Comparison of ENCODE assay signal across 4 cellular contexts in the genomic region with DNA sequence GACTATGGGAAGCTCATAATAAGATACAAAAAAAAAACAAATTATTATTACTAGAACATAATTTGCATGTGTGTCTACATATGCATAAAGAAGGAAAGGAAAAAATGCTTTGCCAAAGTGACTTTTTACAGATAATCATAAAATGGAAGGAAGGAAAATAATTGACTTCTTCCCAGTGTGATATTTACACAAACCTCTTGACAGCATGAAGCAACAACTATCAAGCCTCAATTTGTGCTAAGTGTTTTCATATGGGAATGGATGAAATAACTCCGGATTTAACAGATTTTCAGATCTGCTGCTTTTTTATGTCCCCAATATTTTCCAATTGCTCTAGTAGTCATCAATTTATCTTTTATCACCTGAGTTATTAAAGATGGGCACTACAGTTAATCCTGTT.
"Had no signal": no experiment of that assay in that cellular context is flagged by ENCODE, and none has a peak within 500 bp of the region (broad histone marks: within the 10 kb centered on the region; RNA-seq: fewer than 3 reads in every experiment).

No MANE protein-coding gene starts in this region.

- DNase-seq: H9, HCEC 1CT, IMR-90 had no signal

- H3K4me3 ChIP-seq: GM23338 had no signal

- H3K4me2 ChIP-seq: GM23338 had no signal

- H2AFZ ChIP-seq: GM23338 had no signal

- ATAC-seq: GM23338 had no signal
